1 cellular context compared by ENCODE assay signal in genomic region chr17:53391197-53391596, GRCh38.
TF ChIP-seq lines count a peak whose summit lies in the region.

No MANE protein-coding gene starts in this region.

TF ChIP-seq in H1, 55 proteins besides CTCF, POLR2A, EP300 and RAD21 (continued from another document):
- TF ChIP-seq CHD7 (IDR thresholded peaks at IDR 0.05; ENCODE audit: insufficient replicate concordance, low read length) = no peak
- TF ChIP-seq TCF12 (IDR thresholded peaks at IDR 0.05; ENCODE audit: low read depth, low read length) = no peak
- no peak for TF ChIP-seq JUND (IDR thresholded peaks at IDR 0.05; ENCODE audit: low read length)
- TF ChIP-seq USF2 (IDR thresholded peaks at IDR 0.05; ENCODE audit: low read length) = no peak
- TF ChIP-seq YY1 (IDR thresholded peaks at IDR 0.05; ENCODE audit: low read depth, low read length) = no peak
